8 cellular contexts compared by ENCODE assay signal in the genomic region with DNA sequence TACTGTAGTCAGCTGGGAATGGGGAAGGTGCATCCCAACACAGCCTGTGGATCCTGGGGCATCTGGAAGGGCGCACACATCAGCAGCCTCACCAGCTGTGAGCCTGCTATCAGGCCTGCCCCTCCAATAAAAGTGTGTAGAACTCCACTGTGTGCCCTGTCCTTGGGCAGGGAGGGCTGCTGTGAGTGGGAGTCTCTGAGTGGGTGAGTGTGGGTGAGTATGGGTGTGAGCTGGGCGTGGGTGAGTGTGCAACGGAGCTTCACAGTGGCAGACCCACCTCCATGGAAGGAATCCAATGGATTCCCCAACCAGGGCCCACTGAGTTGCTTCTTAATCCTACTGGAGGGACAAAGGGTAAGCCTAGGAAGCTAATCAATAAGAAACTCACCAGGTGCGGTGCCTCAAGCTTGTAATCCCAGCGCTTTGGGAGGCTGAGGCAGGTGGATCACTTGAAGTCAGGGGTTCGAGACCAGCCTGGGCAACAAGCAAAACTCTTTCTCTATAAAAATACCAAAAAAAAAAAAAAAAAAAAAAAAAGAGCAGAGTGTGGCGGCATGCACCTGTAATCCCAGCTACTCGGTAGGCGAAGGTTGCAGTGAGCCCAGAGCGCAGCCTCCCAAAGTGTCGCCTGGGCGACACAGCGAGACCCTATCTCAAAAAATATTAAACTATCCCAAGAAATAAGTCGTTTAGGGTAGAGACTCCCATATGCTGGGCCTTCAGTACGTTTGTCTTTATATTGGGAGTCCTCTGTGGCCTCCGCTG. TPM values are rescaled to one million over a fixed set of nuclear protein-coding genes. Genes with fewer than 3 reads are reported as not detected.
DNase-seq lines count a peak whose midpoint lies in the region; ATAC-seq and TF ChIP-seq lines count a peak whose summit lies in the region.

No MANE protein-coding gene starts in this region.

- peaks cover 14% of the 10 kb centered on the region for H3K4me1 Mint-ChIP-seq in activated T-cell treated with anti-CD3 and anti-CD28 coated beads, Interleukin-2, amount 50 U/mL, for 4 hours (ENCODE audit: low read depth)

- H3K27me3 Mint-ChIP-seq in activated T-cell treated with anti-CD3 and anti-CD28 coated beads, Interleukin-2, amount 50 U/mL, for 4 hours (ENCODE audit: low read depth) = no peaks in the 10 kb centered on the region

- H2AFZ ChIP-seq in mesenchymal stem cell (ENCODE audit: low read depth, low read length) = no peak overlapping the region

- H2BK12ac ChIP-seq in mesenchymal stem cell (ENCODE audit: low read length in 2 of 2) = no peak overlapping the region

- H3K4me1 ChIP-seq in adrenal gland (replicated peaks in 1 of 2) (peaks cover 12 to 25% of the 10 kb centered on the region in 2 donors), mesenchymal stem cell (ENCODE audit: control insufficient read depth, insufficient read depth, low read depth, low read length) (peaks cover 30% of the 10 kb centered on the region), tibial artery (peaks cover 0 to 41% (median 34%) of the 10 kb centered on the region in 4 donors)

- H3K4me2 ChIP-seq in mesenchymal stem cell (ENCODE audit: low read length, poor library complexity, severe bottlenecking) = peak overlapping the region; percentile 49

- peak overlapping the region in 1 of 4 donors; percentile 87 for H3K4me3 ChIP-seq in adrenal gland
- H3K4me3 ChIP-seq in mesenchymal stem cell (ENCODE audit: insufficient read depth in 1 of 2, low read depth in 1 of 2, low read length in 2 of 2) = peak overlapping the region; percentile 26 to 86
- H3K4me3 ChIP-seq in tibial artery = peak overlapping the region; percentile 80 to 87

- H4K91ac ChIP-seq in mesenchymal stem cell (ENCODE audit: low read length) = peak overlapping the region; percentile 48

- TF ChIP-seq POLR2A in adrenal gland (IDR thresholded peaks at IDR 0.05) = no peak

- intact Hi-C loops in adrenal gland (cut with DNase I) = loop anchor here in 1 of 2 donors (10.0 kb wide), 1 partner anchor 81 kb away; no protein-coding TSS in a partner anchor
- intact Hi-C loops in tibial artery (cut with DNase I; ENCODE audit: low total_unique reads) = no loop called here

- H2BK120ac ChIP-seq in mesenchymal stem cell (ENCODE audit: low read depth, low read length) = no peak overlapping the region

- H2BK15ac ChIP-seq in mesenchymal stem cell (ENCODE audit: low read depth, poor library complexity, severe bottlenecking) = no peak overlapping the region

- H2AK5ac ChIP-seq in mesenchymal stem cell (ENCODE audit: low read length, severe bottlenecking) = no peak overlapping the region

- no peak overlapping the region for H3K14ac ChIP-seq in mesenchymal stem cell (ENCODE audit: low read length in 2 of 2)

- H3K4me3 Mint-ChIP-seq in activated T-cell treated with anti-CD3 and anti-CD28 coated beads, Interleukin-2, amount 50 U/mL, for 4 hours = peak overlapping the region; percentile 86

- ATAC-seq in activated T-cell treated with anti-CD3 and anti-CD28 coated beads, Interleukin-2, amount 50 U/mL, for 4 hours = no peak
- ATAC-seq in GM21529 (IDR thresholded peaks at IDR 0.05; ENCODE audit: unreplicated experiment) (no peak), GM18519 (IDR thresholded peaks at IDR 0.05; ENCODE audit: low FRiP score, unreplicated experiment) (no peak), GM18868 (IDR thresholded peaks at IDR 0.05; ENCODE audit: unreplicated experiment) (no peak)

- H3K9me3 Mint-ChIP-seq in activated T-cell treated with anti-CD3 and anti-CD28 coated beads, Interleukin-2, amount 50 U/mL, for 4 hours = no peaks in the 10 kb centered on the region

- H3K27ac ChIP-seq in adrenal gland (peak overlapping the region; percentile 60 to 97 (median 83)), mesenchymal stem cell (ENCODE audit: low read length, poor library complexity, severe bottlenecking) (no peak overlapping the region), tibial artery (peak overlapping the region; percentile 93 to 96)

- no peak overlapping the region for H2BK5ac ChIP-seq in mesenchymal stem cell (ENCODE audit: low read depth, low read length, poor library complexity, severe bottlenecking)

- no peak overlapping the region for H3K23ac ChIP-seq in mesenchymal stem cell (ENCODE audit: low read length in 2 of 2)

- H3K27me3 ChIP-seq in adrenal gland (no peaks in the 10 kb centered on the region), mesenchymal stem cell (ENCODE audit: control insufficient read depth in 1 of 2, insufficient read depth in 1 of 2, low read length in 2 of 2) (no peaks in the 10 kb centered on the region), tibial artery (no peaks in the 10 kb centered on the region)

- H4K8ac ChIP-seq in mesenchymal stem cell (ENCODE audit: low read length) = no peak overlapping the region

- H3K36me3 ChIP-seq in adrenal gland (replicated peaks in 1 of 2) (peaks cover 0 to 48% of the 10 kb centered on the region in 2 donors), mesenchymal stem cell (ENCODE audit: control insufficient read depth in 1 of 2, insufficient read depth in 2 of 2, low read depth in 1 of 2, low read length in 2 of 2) (peaks cover 47 to 56% of the 10 kb centered on the region in 2 experiments), tibial artery (peaks cover 24 to 49% (median 44%) of the 10 kb centered on the region in 3 donors)

- peaks cover 19% of the 10 kb centered on the region for H3K79me1 ChIP-seq in mesenchymal stem cell (replicated peaks; ENCODE audit: low read length, poor library complexity, severe bottlenecking)

- no peak overlapping the region for H3K4ac ChIP-seq in mesenchymal stem cell (ENCODE audit: low read depth in 1 of 2, low read length in 2 of 2)

- H3K36me3 Mint-ChIP-seq in activated T-cell treated with anti-CD3 and anti-CD28 coated beads, Interleukin-2, amount 50 U/mL, for 4 hours (ENCODE audit: insufficient read depth) = peaks cover 9% of the 10 kb centered on the region

- no peak for DNase-seq in activated T-cell treated with anti-CD3 and anti-CD28 coated beads, Interleukin-2, amount 50 U/mL, for 4 hours
- DNase-seq in activated T-cell treated with anti-CD3 and anti-CD28 coated beads for 4 hours (no peak), adrenal gland (no peak), mesenchymal stem cell (no peak), tibial artery (no peak)

- no peaks in the 10 kb centered on the region for H3K9me3 ChIP-seq in adrenal gland (replicated peaks in 1 of 3)
- no peaks in the 10 kb centered on the region for H3K9me3 ChIP-seq in mesenchymal stem cell (ENCODE audit: control insufficient read depth, low read length)
- no peaks in the 10 kb centered on the region for H3K9me3 ChIP-seq in tibial artery

- peak overlapping the region; percentile 96 for H3K9ac ChIP-seq in mesenchymal stem cell (ENCODE audit: low read length)

- WGBS in adrenal gland, 4 donors = 70 to 74% (median 74%) methylated on average over 13 to 16 of the region's 16 CpGs
- 68% methylated on average over 8 of the region's 16 CpGs for WGBS in mesenchymal stem cell

- no peak overlapping the region for H3K18ac ChIP-seq in mesenchymal stem cell (ENCODE audit: low read depth in 1 of 2, low read length in 2 of 2)

- TF ChIP-seq CTCF in adrenal gland (IDR thresholded peaks at IDR 0.05) = no peak
- TF ChIP-seq CTCF in tibial artery (IDR thresholded peaks at IDR 0.05) = no peak

RNA-seq across cellular contexts. Expression of a gene that starts 0.6 kb away (rescaled TPM):
- total RNA-seq in activated T-cell treated with anti-CD3 and anti-CD28 coated beads, Interleukin-2, amount 50 U/mL, for 4 hours = 10 to 100 TPM; 11.1 to 18.4 (median 13.1) TPM
- total RNA-seq in adrenal gland = 10 to 100 TPM in 7 of 8 donors, 1 to 10 TPM in 1; 8.1 to 38.7 (median 19.7) TPM
- polyA plus RNA-seq in adrenal gland = 10 to 100 TPM in 2 of 3 donors, 1 to 10 TPM in 1; 7.7 to 17.4 (median 13.5) TPM
- polyA plus RNA-seq in mesenchymal stem cell (2013, experiment 1 of 2) = 5.6 TPM
- 5.7 TPM for polyA plus RNA-seq in mesenchymal stem cell (2013, experiment 2 of 2)

RNA-seq across cellular contexts. Expression of a gene that starts 19.0 kb away (rescaled TPM):
- total RNA-seq in activated T-cell treated with anti-CD3 and anti-CD28 coated beads, Interleukin-2, amount 50 U/mL, for 4 hours = 10 to 100 TPM; 63.4 to 70.5 (median 68.0) TPM
- 100 to 1,000 TPM in 1 of 8 donors, 10 to 100 TPM in 7; 32.2 to 114 (median 54.2) TPM for total RNA-seq in adrenal gland
- 10 to 100 TPM; 28.1 to 82.1 (median 71.1) TPM for polyA plus RNA-seq in adrenal gland
- 30.4 TPM for polyA plus RNA-seq in mesenchymal stem cell (2013, experiment 1 of 2)
- polyA plus RNA-seq in mesenchymal stem cell (2013, experiment 2 of 2) = 28.6 TPM

RNA-seq across cellular contexts. Expression of a gene that starts 21.8 kb away (rescaled TPM):
- total RNA-seq in activated T-cell treated with anti-CD3 and anti-CD28 coated beads, Interleukin-2, amount 50 U/mL, for 4 hours = 10 to 100 TPM; 39.9 to 43.6 (median 40.0) TPM
- total RNA-seq in adrenal gland = 10 to 100 TPM; 14.6 to 40.2 (median 25.0) TPM
- 10 to 100 TPM; 19.9 to 31.5 (median 30.4) TPM for polyA plus RNA-seq in adrenal gland
- polyA plus RNA-seq in mesenchymal stem cell (2013, experiment 1 of 2) = 7.3 TPM
- 7.2 TPM for polyA plus RNA-seq in mesenchymal stem cell (2013, experiment 2 of 2)

RNA-seq across cellular contexts. Expression of a gene that starts 40.2 kb away (rescaled TPM):
- total RNA-seq in activated T-cell treated with anti-CD3 and anti-CD28 coated beads, Interleukin-2, amount 50 U/mL, for 4 hours = 10 to 100 TPM; 14.4 to 18.8 (median 18.7) TPM
- total RNA-seq in adrenal gland = 10 to 100 TPM in 2 of 8 donors, 1 to 10 TPM in 6; 5.4 to 36.8 (median 6.6) TPM
- polyA plus RNA-seq in adrenal gland = 1 to 10 TPM; 4.7 to 9.0 (median 6.1) TPM
- polyA plus RNA-seq in mesenchymal stem cell (2013, experiment 1 of 2) = 24.0 TPM
- 24.6 TPM for polyA plus RNA-seq in mesenchymal stem cell (2013, experiment 2 of 2)

RNA-seq across cellular contexts. Expression of a gene that starts 51.0 kb away (rescaled TPM):
- 100 to 1,000 TPM in 2 of 3 donors, 10 to 100 TPM in 1; 93.2 to 124 (median 122) TPM for total RNA-seq in activated T-cell treated with anti-CD3 and anti-CD28 coated beads, Interleukin-2, amount 50 U/mL, for 4 hours
- total RNA-seq in adrenal gland = 10 to 100 TPM; 52.3 to 94.6 (median 68.5) TPM
- 10 to 100 TPM; 26.5 to 83.3 (median 46.2) TPM for polyA plus RNA-seq in adrenal gland
- polyA plus RNA-seq in mesenchymal stem cell (2013, experiment 1 of 2) = 23.9 TPM
- polyA plus RNA-seq in mesenchymal stem cell (2013, experiment 2 of 2) = 23.2 TPM
